Comparison of ENCODE assay signal across 13 cellular contexts in genomic region chr18:69958422-69958821, GRCh38. TPM values are rescaled to one million over a fixed set of nuclear protein-coding genes. Genes with fewer than 3 reads are reported as not detected.
DNase-seq lines count a peak whose midpoint lies in the region; ATAC-seq and TF ChIP-seq lines count a peak whose summit lies in the region.
"Had no signal": no experiment of that assay in that cellular context is flagged by ENCODE, and none has a peak within 500 bp of the region (broad histone marks: within the 10 kb centered on the region; RNA-seq: fewer than 3 reads in every experiment).

No MANE protein-coding gene starts in this region.

- no peak overlapping the region for H4K91ac ChIP-seq in trophoblast cell (ENCODE audit: low read depth, low read length)

- H3K79me2 ChIP-seq in trophoblast cell (ENCODE audit: control insufficient read depth, insufficient read depth, low read length, poor library complexity): no peaks in the 10 kb centered on the region

- H3K36me3 ChIP-seq in trophoblast cell (ENCODE audit: control insufficient read depth in 1 of 2, insufficient read depth in 2 of 2, low read length in 2 of 2): no peaks in the 10 kb centered on the region
- H3K36me3 ChIP-seq: SJCRH30 had no signal

- H3K4me3 Mint-ChIP-seq in activated naive CD8-positive, alpha-beta T cell treated with anti-CD3 and anti-CD28 coated beads, Interleukin-2, amount 10 ng/mL, durations not matched to agents 7 days and 5 days: no peak overlapping the region
- H3K4me3 Mint-ChIP-seq: immature natural killer cell had no signal

- H3K9me3 ChIP-seq in trophoblast cell (ENCODE audit: insufficient read depth, low read depth, low read length): no peaks in the 10 kb centered on the region
- H3K9me3 ChIP-seq: SJCRH30 had no signal

- POLR2A ChIA-PET in activated naive CD8-positive, alpha-beta T cell treated with anti-CD3 and anti-CD28 coated beads, Interleukin-2, amount 10 ng/mL, durations not matched to agents 7 days and 5 days (lab: Charles Lee): interaction anchor here (0.5 to 2.1 kb wide), 5 partner anchors 10 to 60 kb away, joined by 3 to 9 read pairs (median 4); partner anchors contain the start of gene CD226

- H3K27me3 Mint-ChIP-seq in activated naive CD8-positive, alpha-beta T cell treated with anti-CD3 and anti-CD28 coated beads, Interleukin-2, amount 10 ng/mL, durations not matched to agents 7 days and 5 days: no peaks in the 10 kb centered on the region

- H3K4me2 ChIP-seq in trophoblast cell (ENCODE audit: low read length): no peak overlapping the region

- no peak for TF ChIP-seq CTCF in dorsolateral prefrontal cortex (IDR thresholded peaks at IDR 0.05 in 54 of 56, conservative IDR thresholded peaks at IDR 0.05 in 2 of 56; ENCODE audit: low read depth in 1 of 56, partially characterized antibody in 56 of 56)

- H3K27ac Mint-ChIP-seq in activated naive CD8-positive, alpha-beta T cell treated with anti-CD3 and anti-CD28 coated beads, Interleukin-2, amount 10 ng/mL, durations not matched to agents 7 days and 5 days: peak overlapping the region; percentile 66

- H3K4me3 ChIP-seq in trophoblast cell (ENCODE audit: low read depth, low read length): no peak overlapping the region
- no peak overlapping the region for H3K4me3 ChIP-seq in dorsolateral prefrontal cortex
- H3K4me3 ChIP-seq: SJCRH30 had no signal

- H2BK12ac ChIP-seq in trophoblast cell (ENCODE audit: low read length): no peak overlapping the region

- ATAC-seq in GM18502 (IDR thresholded peaks at IDR 0.05; ENCODE audit: poor library complexity, unreplicated experiment) (peak; percentile 48), GM19452 (IDR thresholded peaks at IDR 0.05; ENCODE audit: unreplicated experiment) (peak; percentile 50), HG03060 (IDR thresholded peaks at IDR 0.05; ENCODE audit: low read depth, unreplicated experiment) (peak; percentile 63)
- no peak for ATAC-seq in activated naive CD8-positive, alpha-beta T cell treated with anti-CD3 and anti-CD28 coated beads, Interleukin-2, amount 10 ng/mL, durations not matched to agents 7 days and 5 days (ENCODE audit: low read depth)
- ATAC-seq: HCT116 had no signal

- no peak overlapping the region for H2BK120ac ChIP-seq in trophoblast cell (ENCODE audit: insufficient read depth, low read length, poor library complexity)

- no peak overlapping the region for H2AK5ac ChIP-seq in trophoblast cell (ENCODE audit: low read length)

- no peak overlapping the region for H3K23ac ChIP-seq in trophoblast cell (ENCODE audit: low read length)

- no peak overlapping the region for H4K12ac ChIP-seq in trophoblast cell (ENCODE audit: low read depth, low read length)

- no peak overlapping the region for H4K8ac ChIP-seq in trophoblast cell (ENCODE audit: low read depth, low read length)

- no CpG with 5 or more reads among the region's 5 CpGs for WGBS in trophoblast cell (ENCODE audit: extremely low coverage, insufficient coverage, insufficient read length)

- no peaks in the 10 kb centered on the region for H3K79me1 ChIP-seq in trophoblast cell (ENCODE audit: low read length)

- H3K4me1 ChIP-seq in trophoblast cell (ENCODE audit: control insufficient read depth in 1 of 2, insufficient read depth in 2 of 2, low read length in 2 of 2): no peaks in the 10 kb centered on the region
- H3K4me1 ChIP-seq: SJCRH30 had no signal

- no peak overlapping the region for H3K4ac ChIP-seq in trophoblast cell (ENCODE audit: low read depth, low read length)

- H3K4me1 Mint-ChIP-seq in activated naive CD8-positive, alpha-beta T cell treated with anti-CD3 and anti-CD28 coated beads, Interleukin-2, amount 10 ng/mL, durations not matched to agents 7 days and 5 days: peaks cover 19% of the 10 kb centered on the region

- H3K9me3 Mint-ChIP-seq in activated naive CD8-positive, alpha-beta T cell treated with anti-CD3 and anti-CD28 coated beads, Interleukin-2, amount 10 ng/mL, durations not matched to agents 7 days and 5 days: no peaks in the 10 kb centered on the region
- H3K9me3 Mint-ChIP-seq: immature natural killer cell had no signal

- DNase-seq in activated naive CD8-positive, alpha-beta T cell treated with anti-CD3 and anti-CD28 coated beads, Interleukin-2, amount 10 ng/mL, durations not matched to agents 7 days and 5 days: no peak
- DNase-seq in NCI-H1694 (lab: John Stamatoyannopoulos, UW): no peak
- no peak for DNase-seq in foreskin melanocyte
- DNase-seq in trophoblast cell: no peak
- DNase-seq in dorsolateral prefrontal cortex: no peak
- DNase-seq: DMS153, immature natural killer cell, NCI-H1092, SJCRH30 had no signal

- no peak overlapping the region for H2BK5ac ChIP-seq in trophoblast cell (ENCODE audit: low read depth, low read length, poor library complexity)

- no peak overlapping the region for H2AFZ ChIP-seq in trophoblast cell (ENCODE audit: insufficient read depth, low read length, poor library complexity)

- peaks cover 9% of the 10 kb centered on the region for H3K36me3 Mint-ChIP-seq in activated naive CD8-positive, alpha-beta T cell treated with anti-CD3 and anti-CD28 coated beads, Interleukin-2, amount 10 ng/mL, durations not matched to agents 7 days and 5 days

- H3K27me3 ChIP-seq in trophoblast cell (ENCODE audit: insufficient read depth, low read length) (no peaks in the 10 kb centered on the region), dorsolateral prefrontal cortex (no peaks in the 10 kb centered on the region)
- H3K27me3 ChIP-seq: SJCRH30 had no signal

- intact Hi-C loops in dorsolateral prefrontal cortex (cut with DNase I): no loop called here

- no peak overlapping the region for H3K27ac ChIP-seq in trophoblast cell (ENCODE audit: low read depth, low read length)
- H3K27ac ChIP-seq in dorsolateral prefrontal cortex: no peak overlapping the region
- H3K27ac ChIP-seq: SJCRH30 had no signal

- no peak overlapping the region for H3K9ac ChIP-seq in trophoblast cell (ENCODE audit: low read length)

- no peak overlapping the region for H3K18ac ChIP-seq in trophoblast cell (ENCODE audit: low read length)

- no peak overlapping the region for H3K14ac ChIP-seq in trophoblast cell (ENCODE audit: low read length)

RNA-seq across cellular contexts. Expression of gene CD226, which starts 10.7 kb away (rescaled TPM):
- total RNA-seq in activated naive CD8-positive, alpha-beta T cell treated with anti-CD3 and anti-CD28 coated beads, Interleukin-2, amount 10 ng/mL, durations not matched to agents 7 days and 5 days: 10 to 100 TPM; 46.4 to 50.9 TPM
- 0.12 and 0.19 TPM in 2 replicates for polyA plus RNA-seq in trophoblast cell (2013)
- total RNA-seq in dorsolateral prefrontal cortex: 1 to 10 TPM in 119 of 120 experiments, under 1 TPM in 1; 0.98 to 6.9 (median 3.0) TPM

Comparison
In these comparisons a context has a peak if more than half of its experiments do, and no peak if none do; other contexts are left out.
1. RNA of gene CD226, which starts 10.7 kb away (total RNA-seq): 46.4 to 50.9 TPM in activated naive CD8-positive, alpha-beta T cell treated with anti-CD3 and anti-CD28 coated beads, Interleukin-2, amount 10 ng/mL, durations not matched to agents 7 days and 5 days; 0.98 to 6.9 TPM in dorsolateral prefrontal cortex; every median in the first group is over 4 times any median in the second.